30 cellular contexts compared by ENCODE assay signal in genomic region chr13:98819382-98819781, GRCh38.
"Had no signal": no experiment of that assay in that cellular context is flagged by ENCODE, and none has a peak within 500 bp of the region (broad histone marks: within the 10 kb centered on the region; RNA-seq: fewer than 3 reads in every experiment).

No MANE protein-coding gene starts in this region.

- H3K27ac ChIP-seq: adrenal gland, colonic mucosa, epithelial cell of prostate, esophagus squamous epithelium, parathyroid adenoma, psoas muscle, skin epidermis, thyroid gland, VCaP had no signal

- H3K9me3 ChIP-seq: adrenal gland, body of pancreas, colonic mucosa, esophagus squamous epithelium, psoas muscle, thyroid gland had no signal

- DNase-seq: activated CD4-positive, alpha-beta T cell treated with anti-CD3 and anti-CD28 coated beads for 4 hours; activated CD4-positive, alpha-beta T cell treated with anti-CD3 and anti-CD28 coated beads, Interleukin-2, amount 50 U/mL, for 4 hours; activated effector memory CD4-positive, alpha-beta T cell treated with Interleukin-2 at 50 U/mL for 16 hours; activated naive CD4-positive, alpha-beta T cell treated with anti-CD3 and anti-CD28 coated beads for 36 hours; activated naive CD8-positive, alpha-beta T cell treated with anti-CD3 and anti-CD28 coated beads for 36 hours; activated T-cell treated with anti-CD3 and anti-CD28 coated beads for 4 hours; adrenal gland; aorta; body of pancreas; cerebellar nuclear complex; colonic mucosa; effector CD8-positive, alpha-beta T cell; esophagus squamous epithelium; foreskin melanocyte; hippocampal formation; immature natural killer cell; midbrain; naive thymus-derived CD8-positive, alpha-beta T cell; nucleus accumbens; psoas muscle; stimulated activated CD4-positive, alpha-beta T cell treated with anti-CD3 and anti-CD28 coated beads, Interleukin-4, amount 100 ng/mL, for 4 hours; stimulated activated CD8-positive, alpha-beta memory T cell treated with anti-CD3 and anti-CD28 coated beads, Interleukin-4, amount 100 ng/mL, for 48 hours; stimulated activated naive CD8-positive, alpha-beta T cell treated with anti-CD3 and anti-CD28 coated beads, Interleukin-15, amount 100 ng/mL, for 72 hours; thyroid gland had no signal

- ATAC-seq: body of pancreas; naive thymus-derived CD8-positive, alpha-beta T cell; sciatic nerve; stimulated activated memory B cell treated with anti-CD40 and anti-IgM and Interleukin-4, amounts not matched to agents 10 μg/mL and 1 μg/mL and 100 μg/mL, for 72 hours; stimulated activated naive CD8-positive, alpha-beta T cell treated with anti-CD3 and anti-CD28 coated beads, Interleukin-15, amount 100 ng/mL, for 72 hours had no signal

- H3K27me3 ChIP-seq: adrenal gland, body of pancreas, colonic mucosa, esophagus squamous epithelium, thyroid gland had no signal

- H3K9ac ChIP-seq: parathyroid adenoma had no signal

- H3K36me3 ChIP-seq: colonic mucosa had no signal

- H3K4me1 ChIP-seq: parathyroid adenoma, psoas muscle had no signal

- H3K4me3 ChIP-seq: adrenal gland, body of pancreas, colonic mucosa, esophagus squamous epithelium, psoas muscle, skin epidermis, thyroid gland had no signal
